8 cellular contexts compared by ENCODE assay signal in genomic region chr20:23349338-23350006, GRCh38. TPM values are rescaled to one million over a fixed set of nuclear protein-coding genes. Genes with fewer than 3 reads are reported as not detected.
DNase-seq lines count a peak whose midpoint lies in the region; ATAC-seq and TF ChIP-seq lines count a peak whose summit lies in the region.

No MANE protein-coding gene starts in this region.

- H3K36me3 ChIP-seq in BE2C (peaks cover 8% of the 10 kb centered on the region; the same call in 1 of the 2 replicates), WERI-Rb-1 (peaks cover 22% of the 10 kb centered on the region), prostate gland (no peaks in the 10 kb centered on the region)

- H3K27ac ChIP-seq in WERI-Rb-1 (peak overlapping the region; percentile 97), prostate gland (peak overlapping the region; percentile 96 to 99)

- 7% methylated on average over 11 of the region's 11 CpGs for WGBS in prostate gland

- TF ChIP-seq POLR2A in prostate gland (IDR thresholded peaks at IDR 0.05): no peak

- TF ChIP-seq CTCF in BE2C (IDR thresholded peaks at IDR 0.05; ENCODE audit: low read depth, low read length) (peak; percentile 57), WERI-Rb-1 (IDR thresholded peaks at IDR 0.05; ENCODE audit: low read depth, low read length) (0 out of 2 replicates have a peak, but pooled peaks have one; percentile 12), foreskin fibroblast (IDR thresholded peaks at IDR 0.05; ENCODE audit: low read depth, low read length) (peak; percentile 23), prostate gland (IDR thresholded peaks at IDR 0.05) (peak; percentile 26 to 71 (median 54))

- ATAC-seq in GM18858 (IDR thresholded peaks at IDR 0.05; ENCODE audit: unreplicated experiment) (peak; percentile 12), HG03139 (IDR thresholded peaks at IDR 0.05; ENCODE audit: unreplicated experiment) (peak; percentile 4), HG02970 (IDR thresholded peaks at IDR 0.05; ENCODE audit: low FRiP score, unreplicated experiment) (no peak)

- H3K4me3 ChIP-seq in BE2C (ENCODE audit: low read depth, low read length) (peak overlapping the region; percentile 98), WERI-Rb-1 (ENCODE audit: low read depth, low read length) (peak overlapping the region; percentile 87), foreskin fibroblast (ENCODE audit: low read depth in 1 of 2, low read length in 2 of 2) (peak overlapping the region; percentile 87 to 92), prostate gland (peak overlapping the region; percentile 88 to 89)

- no peak for DNase-seq in BE2C
- DNase-seq in WERI-Rb-1: no peak
- no peak for DNase-seq in foreskin fibroblast
- DNase-seq in prostate gland (ENCODE audit: low spot score): no peak
- no peak for DNase-seq in effector CD8-positive, alpha-beta T cell (lab: John Stamatoyannopoulos, UW)

- intact Hi-C loops in prostate gland (cut with DNase I): loop anchor here (1.0 to 10.0 kb wide), 5 partner anchors 70 to 1705 kb away; partner anchors contain the start of genes ACSS1 and CST9

- H3K4me1 ChIP-seq in BE2C: no peaks in the 10 kb centered on the region
- H3K4me1 ChIP-seq in prostate gland (replicated peaks): peaks cover 8% of the 10 kb centered on the region

- H3K9me3 ChIP-seq in BE2C (no peaks in the 10 kb centered on the region), WERI-Rb-1 (ENCODE audit: severe bottlenecking) (no peaks in the 10 kb centered on the region), prostate gland (no peaks in the 10 kb centered on the region)

- H3K27me3 ChIP-seq in BE2C (no peaks in the 10 kb centered on the region), WERI-Rb-1 (ENCODE audit: insufficient read depth, low read depth, severe bottlenecking) (no peaks in the 10 kb centered on the region), prostate gland (replicated peaks; ENCODE audit: insufficient read depth) (no peaks in the 10 kb centered on the region)

RNA-seq across cellular contexts. Expression of gene NXT1, which starts 1.1 kb away (rescaled TPM):
- polyA plus RNA-seq in BE2C (2012; ENCODE audit: insufficient read depth, insufficient read length, low read depth): 133 TPM
- 10 to 100 TPM; 39.2 to 59.8 TPM for total RNA-seq in prostate gland

RNA-seq across cellular contexts. Expression of gene GZF1, which starts 12.5 kb away (rescaled TPM):
- polyA plus RNA-seq in BE2C (2012; ENCODE audit: insufficient read depth, insufficient read length, low read depth): 63.6 TPM
- total RNA-seq in prostate gland: 10 to 100 TPM in 1 of 2 donors, 1 to 10 TPM in 1; 9.4 to 45.3 TPM
